In the genomic region with DNA sequence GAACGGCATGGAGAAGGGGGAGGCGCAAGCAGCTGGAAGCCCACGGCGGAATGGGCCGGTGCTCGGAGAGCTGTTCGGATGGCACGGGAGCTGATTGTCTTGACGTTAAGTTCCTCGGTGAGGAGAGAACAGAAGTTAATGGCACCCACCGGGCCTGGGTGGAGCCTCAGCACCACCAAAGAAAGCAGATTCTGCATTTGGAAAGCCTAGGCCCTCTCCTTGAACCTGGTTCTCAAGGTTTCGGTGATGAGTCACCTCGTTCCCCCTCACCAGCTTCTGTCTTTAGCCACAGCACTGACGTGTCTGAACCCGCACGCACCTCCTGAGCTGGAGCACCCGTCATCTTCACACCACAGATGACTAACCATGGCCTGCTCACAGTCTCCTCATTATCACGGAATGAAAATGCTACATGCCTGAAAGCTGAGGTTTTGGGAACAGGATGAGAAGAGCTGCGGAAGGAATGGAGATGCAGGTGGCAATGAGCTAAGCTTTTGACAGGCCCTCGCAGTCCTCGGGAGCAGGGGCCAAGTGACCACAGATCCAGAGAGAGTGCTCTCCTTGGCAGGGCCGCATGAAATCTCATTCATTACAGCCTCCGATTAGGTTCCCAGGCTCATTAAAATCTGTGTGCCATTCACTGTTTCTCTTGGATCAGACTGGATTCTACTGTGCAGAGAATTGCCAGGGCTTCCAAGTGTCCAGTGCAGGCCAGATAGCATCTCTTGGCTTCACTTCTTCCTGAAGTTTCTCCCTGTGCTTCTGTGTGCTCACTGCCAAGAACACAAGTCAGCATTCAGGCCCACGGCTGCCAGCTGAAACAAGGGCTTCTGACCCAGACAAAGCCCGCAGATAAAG, we compare ENCODE assay signal across 9 cellular contexts.
DNase-seq lines count a peak whose midpoint lies in the region; ATAC-seq, FAIRE-seq and TF ChIP-seq lines count a peak whose summit lies in the region.
"Had no signal": no experiment of that assay in that cellular context is flagged by ENCODE, and none has a peak within 500 bp of the region (broad histone marks: within the 10 kb centered on the region; RNA-seq: fewer than 3 reads in every experiment).

No MANE protein-coding gene starts in this region.

- intact Hi-C loops in colonic mucosa (cut with DNase I): no loop called here

- no peak overlapping the region for H2BK20ac ChIP-seq in H1 (ENCODE audit: low read length)

- H3K23ac ChIP-seq in H1 (ENCODE audit: insufficient read length): no peak overlapping the region

- H3K27me3 Mint-ChIP-seq in GM23338 (ENCODE audit: insufficient read depth, low read depth, poor library complexity): peaks cover 3% of the 10 kb centered on the region
- H3K27me3 Mint-ChIP-seq in osteocyte (ENCODE audit: unreplicated experiment): peaks cover 4% of the 10 kb centered on the region

- no peaks in the 10 kb centered on the region for H3K36me3 ChIP-seq in BE2C
- H3K36me3 ChIP-seq in GM23338 (ENCODE audit: insufficient read depth): no peaks in the 10 kb centered on the region
- no peaks in the 10 kb centered on the region for H3K36me3 ChIP-seq in SJSA1
- no peaks in the 10 kb centered on the region for H3K36me3 ChIP-seq in H1 (ENCODE audit: control insufficient read depth in 2 of 4, insufficient read depth in 4 of 4, low read length in 3 of 4)
- no peaks in the 10 kb centered on the region for H3K36me3 ChIP-seq in colonic mucosa

- TF ChIP-seq CTCF in BE2C (IDR thresholded peaks at IDR 0.05; ENCODE audit: low read depth, low read length) (no peak), GM23338 (conservative IDR thresholded peaks at IDR 0.05; ENCODE audit: low read depth in 2 of 2) (no peak), H1 (IDR thresholded peaks at IDR 0.05; ENCODE audit: control extremely low read depth in 1 of 3, insufficient read depth in 1 of 3, low read depth in 1 of 3, low read length in 3 of 3) (no peak), osteocyte (IDR thresholded peaks at IDR 0.05) (no peak), colonic mucosa (IDR thresholded peaks at IDR 0.05) (no peak)

- H3F3A ChIP-seq in GM23338 (replicated peaks; ENCODE audit: low read depth): no peaks in the 10 kb centered on the region

- H3K9me3 ChIP-seq in BE2C: peaks cover 2% of the 10 kb centered on the region; the same call in 1 of the 2 replicates
- H3K9me3 ChIP-seq in SJSA1 (replicated peaks): no peaks in the 10 kb centered on the region
- H3K9me3 ChIP-seq in H1 (ENCODE audit: insufficient read depth in 2 of 2, low read depth in 1 of 2, low read length in 1 of 2): no peaks in the 10 kb centered on the region
- no peaks in the 10 kb centered on the region for H3K9me3 ChIP-seq in colonic mucosa

- H2AFZ ChIP-seq in GM23338: peak overlapping the region; percentile 59
- H2AFZ ChIP-seq in H1 (ENCODE audit: low read length): peak overlapping the region; percentile 70; the same call in 1 of the 2 replicates

- H3K9me3 Mint-ChIP-seq in GM23338: no peaks in the 10 kb centered on the region; the same call in 2 of the 3 replicates
- H3K9me3 Mint-ChIP-seq in osteocyte (ENCODE audit: unreplicated experiment): no peaks in the 10 kb centered on the region

- no peak overlapping the region for H3K14ac ChIP-seq in H1 (ENCODE audit: insufficient read length)

- H3K4me3 Mint-ChIP-seq in GM23338 (no peak overlapping the region), osteocyte (ENCODE audit: unreplicated experiment) (no peak overlapping the region)

- no peak for TF ChIP-seq RAD21 in H1 (IDR thresholded peaks at IDR 0.05 in 1 of 2, conservative IDR thresholded peaks at IDR 0.05 in 1 of 2; ENCODE audit: low read depth in 2 of 2, low read length in 2 of 2)

- no peak overlapping the region for H2BK5ac ChIP-seq in H1 (ENCODE audit: low read depth, low read length)

- 92% methylated on average over 25 of the region's 25 CpGs; no CpG with 5 or more reads in 1 of the 2 experiments for WGBS in H1 (ENCODE audit: extremely low coverage in 1 of 2, insufficient coverage in 1 of 2, insufficient read length in 1 of 2, insufficient replicate concordance in 2 of 2, low coverage in 1 of 2, low lambda C conversion rate in 2 of 2, missing lambda C conversion rate in 1 of 2), 2 experiments

- H3K27ac ChIP-seq in GM23338 (ENCODE audit: low read depth): no peak overlapping the region
- peak overlapping the region; percentile 75 for H3K27ac ChIP-seq in SJSA1
- H3K27ac ChIP-seq in H1 (ENCODE audit: low read depth, low read length): no peak overlapping the region
- H3K27ac ChIP-seq in colonic mucosa: no peak overlapping the region

- POLR2A ChIA-PET in H1 (lab: Charles Lee; ENCODE audit: partially characterized antibody): no interaction called here

- H4K20me1 ChIP-seq in GM23338 (replicated peaks; ENCODE audit: insufficient read depth): no peaks in the 10 kb centered on the region
- no peaks in the 10 kb centered on the region for H4K20me1 ChIP-seq in H1 (replicated peaks in 1 of 2; ENCODE audit: control insufficient read depth in 1 of 2, insufficient read depth in 2 of 2, low read length in 2 of 2)

- H3K4me1 Mint-ChIP-seq in GM23338 (peaks cover 8% of the 10 kb centered on the region; the same call in 2 of the 3 replicates), osteocyte (ENCODE audit: unreplicated experiment) (peaks cover 3% of the 10 kb centered on the region)

- H3K27ac Mint-ChIP-seq in GM23338: no peak overlapping the region; the same call in 1 of the 2 replicates
- peak overlapping the region; percentile 41 for H3K27ac Mint-ChIP-seq in osteocyte (ENCODE audit: unreplicated experiment)

- H4K8ac ChIP-seq in H1 (ENCODE audit: extremely low read depth, insufficient read depth, low read length): no peak overlapping the region

- no peaks in the 10 kb centered on the region for H3K36me3 Mint-ChIP-seq in GM23338 (ENCODE audit: low read depth)
- H3K36me3 Mint-ChIP-seq in osteocyte (ENCODE audit: unreplicated experiment): no peaks in the 10 kb centered on the region

- no peak overlapping the region for H2BK12ac ChIP-seq in H1 (ENCODE audit: low read depth, low read length)

- H3K27me3 ChIP-seq in BE2C (0 out of 2 replicates have a peak, but pooled peaks cover 3% of the 10 kb centered on the region), GM23338 (ENCODE audit: insufficient read depth) (no peaks in the 10 kb centered on the region), SJSA1 (replicated peaks) (no peaks in the 10 kb centered on the region), H1 (replicated peaks in 1 of 4; ENCODE audit: control insufficient read depth in 3 of 4, extremely low read depth in 1 of 4, insufficient read depth in 3 of 4, low read length in 3 of 4) (no peaks in the 10 kb centered on the region), colonic mucosa (no peaks in the 10 kb centered on the region)

- H3K79me1 ChIP-seq in H1 (ENCODE audit: low read depth, low read length): no peaks in the 10 kb centered on the region

- H3K9ac ChIP-seq in H1 (replicated peaks in 1 of 4; ENCODE audit: extremely low read depth in 1 of 4, low read depth in 3 of 4, low read length in 3 of 4) (no peak overlapping the region), colonic mucosa (ENCODE audit: low read depth in 2 of 2, low read length in 2 of 2) (no peak overlapping the region)

- no peak overlapping the region for H3K18ac ChIP-seq in H1 (ENCODE audit: extremely low read depth, low read length)

- no peaks in the 10 kb centered on the region for H3K79me2 ChIP-seq in GM23338 (replicated peaks; ENCODE audit: insufficient read depth)
- H3K79me2 ChIP-seq in H1 (ENCODE audit: control insufficient read depth in 1 of 2, insufficient read depth in 2 of 2, low read length in 2 of 2): no peaks in the 10 kb centered on the region

- H3K4me3 ChIP-seq in BE2C (ENCODE audit: low read depth, low read length) (no peak overlapping the region), GM23338 (no peak overlapping the region), SJSA1 (no peak overlapping the region), H1 (ENCODE audit: extremely low read depth in 1 of 4, insufficient read depth in 2 of 4, low read depth in 3 of 4, low read length in 4 of 4) (no peak overlapping the region), colonic mucosa (no peak overlapping the region)

- peak overlapping the region; percentile 7 for H4K91ac ChIP-seq in H1 (replicated peaks; ENCODE audit: insufficient read length, low read length)

- H3K4me2 ChIP-seq in GM23338 (no peak overlapping the region), H1 (ENCODE audit: insufficient read depth in 1 of 2, low read depth in 2 of 2, low read length in 2 of 2) (no peak overlapping the region)

- no peak overlapping the region for H3K56ac ChIP-seq in H1 (replicated peaks; ENCODE audit: insufficient read length, low read depth, low read length)

- H3K4me1 ChIP-seq in BE2C: no peaks in the 10 kb centered on the region
- peaks cover 4% of the 10 kb centered on the region; the same call in 1 of the 2 replicates for H3K4me1 ChIP-seq in GM23338 (ENCODE audit: insufficient read depth)
- peaks cover 25% of the 10 kb centered on the region for H3K4me1 ChIP-seq in SJSA1 (replicated peaks)
- H3K4me1 ChIP-seq in H1 (replicated peaks in 1 of 4; ENCODE audit: control insufficient read depth in 3 of 4, insufficient read depth in 4 of 4, low read length in 3 of 4): no peaks in the 10 kb centered on the region
- H3K4me1 ChIP-seq in colonic mucosa: no peaks in the 10 kb centered on the region

- peak; percentile 27 for DNase-seq in BE2C
- DNase-seq in GM23338 (ENCODE audit: low spot score): no peak
- DNase-seq in SJSA1 (ENCODE audit: low read depth in 1 of 2, low spot score in 2 of 2): peak; percentile 92 to 95
- no peak for DNase-seq in H1 (ENCODE audit: low read depth in 1 of 2, low spot score in 2 of 2)
- DNase-seq in osteocyte (ENCODE audit: extremely low spot score, unreplicated experiment): no peak
- DNase-seq in colonic mucosa: no peak
- no peak for DNase-seq in NCI-H2196 (lab: John Stamatoyannopoulos, UW; ENCODE audit: unreplicated experiment)
- no peak for DNase-seq in CD1c-positive myeloid dendritic cell (ENCODE audit: extremely low spot score)

- CTCF ChIA-PET in H1 (lab: Charles Lee; ENCODE audit: partially characterized antibody): interaction anchor here (1.4 to 2.2 kb wide), 2 partner anchors 10 to 107 kb away, joined by 3 to 7 read pairs; no protein-coding TSS in a partner anchor

- no peak overlapping the region for H3K4ac ChIP-seq in H1 (replicated peaks; ENCODE audit: insufficient read length, low read depth, low read length)

- H4K5ac ChIP-seq in H1 (ENCODE audit: insufficient read length, low read depth, low read length): no peak overlapping the region

- no peak overlapping the region for H2AK5ac ChIP-seq in H1 (ENCODE audit: low read depth, low read length)

- no peaks in the 10 kb centered on the region for H3K23me2 ChIP-seq in H1 (ENCODE audit: low read depth, low read length)

- no peak for ATAC-seq in GM23338

- no peak for TF ChIP-seq EP300 in H1 (IDR thresholded peaks at IDR 0.05; ENCODE audit: borderline replicate concordance in 1 of 2, low read depth in 2 of 2, low read length in 2 of 2)

- H3K9me2 ChIP-seq in GM23338 (ENCODE audit: insufficient read depth): no peaks in the 10 kb centered on the region

- no peak for TF ChIP-seq POLR2A in H1 (IDR thresholded peaks at IDR 0.05; ENCODE audit: control extremely low read depth in 1 of 2, low read depth in 2 of 2, low read length in 2 of 2)

- no peak overlapping the region for H2BK120ac ChIP-seq in H1 (replicated peaks; ENCODE audit: low read depth, low read length)

- FAIRE-seq in H1 (lab: Jason Lieb, UNC): no peak
- FAIRE-seq: frontal cortex had no signal

- no peak overlapping the region for H2BK15ac ChIP-seq in H1 (ENCODE audit: low read length)

Comparison
In these comparisons a context has a peak if more than half of its experiments do, and no peak if none do; other contexts are left out.
1. DNase-seq: peak in BE2C (single experiment) and SJSA1 (2 of 2); none in GM23338 (single experiment), H1 (0 of 2), osteocyte (single experiment), colonic mucosa (single experiment), NCI-H2196 (single experiment) and CD1c-positive myeloid dendritic cell (single experiment).